In genomic region chr12:101459642-101460346, GRCh38 we compare ENCODE assay signal across 1 cellular context.
A peak's percentile ranks its signal among the peaks of the same experiment; 100 is the strongest.
TF ChIP-seq lines count a peak whose summit lies in the region.

No MANE protein-coding gene starts in this region.

TF ChIP-seq in HepG2, 621 proteins besides CTCF, POLR2A, EP300 and RAD21 (continued from another document and continues in another):
- TF ChIP-seq SNAPC4 (CRISPR knock-in tag; IDR thresholded peaks at IDR 0.05), result no peak
- no peak for TF ChIP-seq GRHL1 (CRISPR knock-in tag; conservative IDR thresholded peaks at IDR 0.05)
- no peak for TF ChIP-seq GABPA (IDR thresholded peaks at IDR 0.05; ENCODE audit: low read depth, low read length)
- TF ChIP-seq GABPA (CRISPR knock-in tag; IDR thresholded peaks at IDR 0.05; ENCODE audit: low read depth), result 0 out of 2 replicates have a peak, but pooled peaks have one; percentile 11
- TF ChIP-seq U2AF2 (IDR thresholded peaks at IDR 0.05; ENCODE audit: low read depth, low read length), result no peak
- 0 out of 4 replicates have a peak, but pooled peaks of 1 of the 2 experiments have one; percentile 50 for TF ChIP-seq KLF16 (CRISPR knock-in tag; IDR thresholded peaks at IDR 0.05)
- TF ChIP-seq ZSCAN12 (CRISPR knock-in tag; IDR thresholded peaks at IDR 0.05), result no peak
- TF ChIP-seq NCOR1 (IDR thresholded peaks at IDR 0.05; ENCODE audit: borderline replicate concordance, low read length), result no peak
- no peak for TF ChIP-seq MBD4 (IDR thresholded peaks at IDR 0.05; ENCODE audit: borderline replicate concordance, low read length)
- TF ChIP-seq PRPF4 (IDR thresholded peaks at IDR 0.05; ENCODE audit: low read depth, low read length, poor library complexity, severe bottlenecking), result no peak
- TF ChIP-seq NKX3-1 (CRISPR knock-in tag; IDR thresholded peaks at IDR 0.05), result no peak
- TF ChIP-seq FOXP4 (CRISPR knock-in tag; IDR thresholded peaks at IDR 0.05), result peak; percentile 33; the same call in 1 of the 2 replicates
- no peak for TF ChIP-seq HOXA9 (CRISPR knock-in tag; IDR thresholded peaks at IDR 0.05; ENCODE audit: borderline replicate concordance)
- no peak for TF ChIP-seq CBFB (CRISPR knock-in tag; IDR thresholded peaks at IDR 0.05)
- no peak for TF ChIP-seq ZBTB33 (CRISPR knock-in tag; IDR thresholded peaks at IDR 0.05)
- TF ChIP-seq SIX1 (CRISPR knock-in tag; IDR thresholded peaks at IDR 0.05; ENCODE audit: borderline replicate concordance), result peak; percentile 34; the same call in 1 of the 2 replicates
- no peak for TF ChIP-seq THYN1 (CRISPR knock-in tag; IDR thresholded peaks at IDR 0.05; ENCODE audit: borderline replicate concordance, low read depth)
- TF ChIP-seq ZNF441 (CRISPR knock-in tag; IDR thresholded peaks at IDR 0.05; ENCODE audit: borderline replicate concordance), result no peak
- peak; percentile 72; the same call in 1 of the 2 replicates for TF ChIP-seq RXRA (CRISPR knock-in tag; IDR thresholded peaks at IDR 0.05)
- TF ChIP-seq FOSL1 (CRISPR knock-in tag; IDR thresholded peaks at IDR 0.05; ENCODE audit: borderline replicate concordance), result peak; percentile 20; the same call in 1 of the 2 replicates
- TF ChIP-seq RARG (CRISPR knock-in tag; IDR thresholded peaks at IDR 0.05; ENCODE audit: low read depth), result no peak
- no peak for TF ChIP-seq ZNF619 (CRISPR knock-in tag; IDR thresholded peaks at IDR 0.05)
- no peak for TF ChIP-seq POLR2AphosphoS5 (IDR thresholded peaks at IDR 0.05; ENCODE audit: low read depth, low read length)
- TF ChIP-seq RXRB (CRISPR knock-in tag; IDR thresholded peaks at IDR 0.05; ENCODE audit: borderline replicate concordance), result peak; percentile 71; the same call in 1 of the 2 replicates
- TF ChIP-seq ZSCAN5A (CRISPR knock-in tag; IDR thresholded peaks at IDR 0.05; ENCODE audit: borderline replicate concordance), result no peak
- peak; percentile 31; the same call in 1 of the 2 replicates for TF ChIP-seq ZFP1 (CRISPR knock-in tag; IDR thresholded peaks at IDR 0.05)
- TF ChIP-seq ATF6 (CRISPR knock-in tag; conservative IDR thresholded peaks at IDR 0.05), result no peak
- TF ChIP-seq ZNF770 (CRISPR knock-in tag; IDR thresholded peaks at IDR 0.05), result no peak
- no peak for TF ChIP-seq ZNF225 (CRISPR knock-in tag; IDR thresholded peaks at IDR 0.05)
- no peak for TF ChIP-seq AGO2 (optimal IDR thresholded peaks at IDR 0.05; ENCODE audit: low read depth, low read length)
- peak; percentile 53 for TF ChIP-seq ZNF501 (CRISPR knock-in tag; IDR thresholded peaks at IDR 0.05)
- TF ChIP-seq ZNF513 (CRISPR knock-in tag; conservative IDR thresholded peaks at IDR 0.05), result no peak
- TF ChIP-seq GLMP (CRISPR knock-in tag; IDR thresholded peaks at IDR 0.05; ENCODE audit: borderline replicate concordance), result no peak
- TF ChIP-seq SP1 (IDR thresholded peaks at IDR 0.05), result no peak
- no peak for TF ChIP-seq SP1 (CRISPR knock-in tag; IDR thresholded peaks at IDR 0.05)
- no peak for TF ChIP-seq ZNF343 (CRISPR knock-in tag; IDR thresholded peaks at IDR 0.05)
- no peak for TF ChIP-seq ZNF747 (CRISPR knock-in tag; IDR thresholded peaks at IDR 0.05; ENCODE audit: borderline replicate concordance)
- TF ChIP-seq MIER3 (CRISPR knock-in tag; IDR thresholded peaks at IDR 0.05; ENCODE audit: borderline replicate concordance), result no peak
- TF ChIP-seq ZKSCAN8 (CRISPR knock-in tag; IDR thresholded peaks at IDR 0.05; ENCODE audit: borderline replicate concordance), result no peak
- TF ChIP-seq ZNF10 (CRISPR knock-in tag; IDR thresholded peaks at IDR 0.05; ENCODE audit: borderline replicate concordance, low read depth), result no peak
- no peak for TF ChIP-seq PAWR (CRISPR knock-in tag; IDR thresholded peaks at IDR 0.05; ENCODE audit: borderline replicate concordance)
- TF ChIP-seq ZNF746 (CRISPR knock-in tag; IDR thresholded peaks at IDR 0.05), result no peak
- no peak for TF ChIP-seq PAX8 (CRISPR knock-in tag; IDR thresholded peaks at IDR 0.05; ENCODE audit: borderline replicate concordance)
- TF ChIP-seq MXD1 (CRISPR knock-in tag; IDR thresholded peaks at IDR 0.05), result no peak
- TF ChIP-seq SATB2 (CRISPR knock-in tag; IDR thresholded peaks at IDR 0.05), result no peak
